In genomic region chr1:22976461-22977243, GRCh38 we compare ENCODE assay signal across 8 cellular contexts. TPM values are rescaled to one million over a fixed set of nuclear protein-coding genes. Genes with fewer than 3 reads are reported as not detected.
DNase-seq lines count a peak whose midpoint lies in the region; ATAC-seq, FAIRE-seq and TF ChIP-seq lines count a peak whose summit lies in the region.

No MANE protein-coding gene starts in this region.

- no peak overlapping the region for H3K27ac ChIP-seq in iPS DF 6.9 (ENCODE audit: low read length)
- no peak overlapping the region for H3K27ac ChIP-seq in small intestine (ENCODE audit: low read depth in 1 of 2, low read length in 1 of 2)

- no peak for FAIRE-seq in small intestine (lab: Jason Lieb, UNC)

- TF ChIP-seq CTCF in BE2C (IDR thresholded peaks at IDR 0.05; ENCODE audit: low read depth, low read length) (peak; percentile 74), astrocyte of the spinal cord (IDR thresholded peaks at IDR 0.05; ENCODE audit: low read depth, low read length) (peak; percentile 87)

- in situ Hi-C loops in astrocyte of the spinal cord (cut with HindIII; ENCODE audit: low sequenced_read_pairs), result no loop called here

- peak; percentile 50 for ATAC-seq in GM21619 (IDR thresholded peaks at IDR 0.05; ENCODE audit: unreplicated experiment)
- ATAC-seq in HG03097 (IDR thresholded peaks at IDR 0.05; ENCODE audit: low FRiP score, unreplicated experiment), result no peak

- H3K9me3 ChIP-seq in BE2C, result no peaks in the 10 kb centered on the region
- no peaks in the 10 kb centered on the region for H3K9me3 ChIP-seq in iPS DF 6.9 (ENCODE audit: control insufficient read depth, insufficient read depth, low read length)
- no peaks in the 10 kb centered on the region for H3K9me3 ChIP-seq in small intestine (ENCODE audit: control insufficient read depth, low read depth)

- H3K4me3 ChIP-seq in BE2C (ENCODE audit: low read depth, low read length) (no peak overlapping the region), astrocyte of the spinal cord (ENCODE audit: low read depth, low read length) (no peak overlapping the region), iPS DF 6.9 (ENCODE audit: low read length) (no peak overlapping the region), small intestine (ENCODE audit: low read depth in 1 of 2, low read length in 2 of 2) (no peak overlapping the region)

- H3K4me1 ChIP-seq in BE2C, result no peaks in the 10 kb centered on the region
- no peaks in the 10 kb centered on the region for H3K4me1 ChIP-seq in iPS DF 6.9 (ENCODE audit: control insufficient read depth, insufficient read depth, low read length)
- no peaks in the 10 kb centered on the region for H3K4me1 ChIP-seq in small intestine (ENCODE audit: control insufficient read depth in 2 of 2, insufficient read depth in 1 of 2, low read depth in 1 of 2, low read length in 1 of 2)

- DNase-seq in BE2C (peak; percentile 71), NCI-H146 (lab: John Stamatoyannopoulos, UW) (peak; percentile 82), SW480 (ENCODE audit: low spot score) (peak; percentile 80), astrocyte of the spinal cord (ENCODE audit: low read depth, low spot score) (peak; percentile 88), iPS DF 6.9 (ENCODE audit: low read depth, low spot score) (peak; percentile 48), small intestine (peak; percentile 71)

- H3K36me3 ChIP-seq in BE2C (no peaks in the 10 kb centered on the region), iPS DF 6.9 (ENCODE audit: control insufficient read depth, insufficient read depth, low read length) (no peaks in the 10 kb centered on the region), small intestine (ENCODE audit: control insufficient read depth in 2 of 2, insufficient read depth in 2 of 2, low read length in 2 of 2) (no peaks in the 10 kb centered on the region)

- H3K27me3 ChIP-seq in BE2C (no peaks in the 10 kb centered on the region), iPS DF 6.9 (ENCODE audit: control insufficient read depth, insufficient read depth, low read length) (no peaks in the 10 kb centered on the region), small intestine (ENCODE audit: control insufficient read depth in 2 of 2, insufficient read depth in 2 of 2, low read length in 2 of 2) (no peaks in the 10 kb centered on the region)

- WGBS in iPS DF 6.9 (ENCODE audit: insufficient coverage, insufficient read length), result no CpG with 5 or more reads among the region's 9 CpGs
- WGBS in small intestine, 3 donors, result 34 to 37% (median 35%) methylated on average over 9 of the region's 9 CpGs

RNA-seq across cellular contexts. Expression of gene LACTBL1, which starts 4.0 kb away (rescaled TPM):
- polyA plus RNA-seq in BE2C (2012; ENCODE audit: insufficient read depth, insufficient read length, low read depth), result not detected
- not detected for polyA plus RNA-seq in small intestine

RNA-seq across cellular contexts. Expression of gene TEX46, which starts 39.0 kb away (rescaled TPM):
- polyA plus RNA-seq in BE2C (2012; ENCODE audit: insufficient read depth, insufficient read length, low read depth), result not detected
- not detected for polyA plus RNA-seq in small intestine

RNA-seq across cellular contexts. Expression of gene KDM1A, which starts 42.6 kb away (rescaled TPM):
- polyA plus RNA-seq in BE2C (2012; ENCODE audit: insufficient read depth, insufficient read length, low read depth), result 53.9 TPM
- polyA plus RNA-seq in small intestine, result 10 to 100 TPM; 25.7 to 34.7 (median 30.0) TPM
